ENCODE assay signal across 8 cellular contexts in genomic region chr16:75099738-75100615, GRCh38. TPM values are rescaled to one million over a fixed set of nuclear protein-coding genes. Genes with fewer than 3 reads are reported as not detected.
A peak's percentile ranks its signal among the peaks of the same experiment; 100 is the strongest.
DNase-seq lines count a peak whose midpoint lies in the region; ATAC-seq and TF ChIP-seq lines count a peak whose summit lies in the region.

No MANE protein-coding gene starts in this region.

- H4K5ac ChIP-seq in mesendoderm (ENCODE audit: low read length) = no peak overlapping the region

- no peak overlapping the region for H3K23ac ChIP-seq in mesendoderm (ENCODE audit: low read length)

- no peak for TF ChIP-seq CTCF in uterus (IDR thresholded peaks at IDR 0.05)

- TF ChIP-seq POLR2A in uterus (IDR thresholded peaks at IDR 0.05) = no peak

- no peak overlapping the region for H2BK15ac ChIP-seq in mesendoderm (replicated peaks; ENCODE audit: low read depth)

- no peaks in the 10 kb centered on the region for H3K79me2 ChIP-seq in mesendoderm (ENCODE audit: control insufficient read depth, insufficient read depth, low read length)

- intact Hi-C loops in uterus (cut with DNase I; ENCODE audit: low total_unique reads) = no loop called here

- H3K4me1 Mint-ChIP-seq in activated T-cell treated with anti-CD3 and anti-CD28 coated beads, Interleukin-2, amount 50 U/mL, for 72 hours (ENCODE audit: low read depth) = peaks cover 64% of the 10 kb centered on the region

- ATAC-seq in GM18907 (IDR thresholded peaks at IDR 0.05; ENCODE audit: unreplicated experiment) (peak; percentile 83), HG03159 (IDR thresholded peaks at IDR 0.05; ENCODE audit: unreplicated experiment) (peak; percentile 52), HG03565 (IDR thresholded peaks at IDR 0.05; ENCODE audit: unreplicated experiment) (no peak)
- ATAC-seq in activated T-cell treated with anti-CD3 and anti-CD28 coated beads, Interleukin-2, amount 50 U/mL, for 72 hours (replicated peaks in 1 of 2) = peak; percentile 49 to 65

- H3K36me3 Mint-ChIP-seq in activated T-cell treated with anti-CD3 and anti-CD28 coated beads, Interleukin-2, amount 50 U/mL, for 72 hours (ENCODE audit: insufficient read depth in 2 of 2) = peaks cover 7 to 9% of the 10 kb centered on the region in 2 donors

- no peak overlapping the region for H3K18ac ChIP-seq in mesendoderm (ENCODE audit: low read length)

- H3K27ac ChIP-seq in mesendoderm (ENCODE audit: low read depth, low read length) = no peak overlapping the region
- peak overlapping the region in 1 of 2 donors; percentile 19 for H3K27ac ChIP-seq in uterus

- WGBS in mesendoderm (ENCODE audit: extremely low coverage, insufficient coverage, low lambda C conversion rate) = no CpG with 5 or more reads among the region's 16 CpGs

- H3K56ac ChIP-seq in mesendoderm (ENCODE audit: low read length) = peak overlapping the region; percentile 44

- H3K9ac ChIP-seq in mesendoderm (ENCODE audit: low read length) = no peak overlapping the region

- H3K4me3 Mint-ChIP-seq in activated T-cell treated with anti-CD3 and anti-CD28 coated beads, Interleukin-2, amount 50 U/mL, for 72 hours = peak overlapping the region; percentile 68 to 76

- H3K4me1 ChIP-seq in mesendoderm (ENCODE audit: control insufficient read depth, low read depth, low read length) = peaks cover 8% of the 10 kb centered on the region
- peaks cover 1 to 13% of the 10 kb centered on the region in 2 donors for H3K4me1 ChIP-seq in uterus

- H2BK120ac ChIP-seq in mesendoderm (ENCODE audit: low read depth, low read length) = no peak overlapping the region

- no peaks in the 10 kb centered on the region for H3K9me3 ChIP-seq in uterus

- H3K27me3 ChIP-seq in mesendoderm (ENCODE audit: insufficient read depth, low read length, poor library complexity) (no peaks in the 10 kb centered on the region), uterus (no peaks in the 10 kb centered on the region)

- peaks cover 11% of the 10 kb centered on the region for H3K79me1 ChIP-seq in mesendoderm (ENCODE audit: low read length)

- peak; percentile 59 to 62 for DNase-seq in activated T-cell treated with anti-CD3 and anti-CD28 coated beads, Interleukin-2, amount 50 U/mL, for 72 hours
- DNase-seq in mesendoderm = peak; percentile 54
- no peak for DNase-seq in DMS153 treated with DMSO at 0.1 percent for 48 hours (lab: John Stamatoyannopoulos, UW; ENCODE audit: unreplicated experiment)
- DNase-seq in uterus = no peak
- DNase-seq in SHP77 treated with DMSO at 0.1 percent for 48 hours (lab: John Stamatoyannopoulos, UW) = no peak

- no peak overlapping the region for H2AK5ac ChIP-seq in mesendoderm (ENCODE audit: low read length)

- H3K4me3 ChIP-seq in mesendoderm (ENCODE audit: low read length) = no peak overlapping the region
- no peak overlapping the region for H3K4me3 ChIP-seq in uterus

- no peak overlapping the region for H4K8ac ChIP-seq in mesendoderm (ENCODE audit: low read depth, low read length)

- no peak overlapping the region for H2BK5ac ChIP-seq in mesendoderm (ENCODE audit: low read length)

- no peaks in the 10 kb centered on the region for H3K36me3 ChIP-seq in mesendoderm (ENCODE audit: control insufficient read depth, insufficient read depth, low read length)
- no peaks in the 10 kb centered on the region for H3K36me3 ChIP-seq in uterus

- H3K27me3 Mint-ChIP-seq in activated T-cell treated with anti-CD3 and anti-CD28 coated beads, Interleukin-2, amount 50 U/mL, for 72 hours (ENCODE audit: low read depth) = no peaks in the 10 kb centered on the region

- peak overlapping the region; percentile 61 for H3K27ac Mint-ChIP-seq in activated T-cell treated with anti-CD3 and anti-CD28 coated beads, Interleukin-2, amount 50 U/mL, for 72 hours

- H3K4ac ChIP-seq in mesendoderm (ENCODE audit: low read depth, low read length) = no peak overlapping the region

- no peaks in the 10 kb centered on the region for H3K9me3 Mint-ChIP-seq in activated T-cell treated with anti-CD3 and anti-CD28 coated beads, Interleukin-2, amount 50 U/mL, for 72 hours

- H3K4me2 ChIP-seq in mesendoderm (ENCODE audit: low read length) = no peak overlapping the region

RNA-seq across cellular contexts. Expression of gene LDHD, which starts 16.6 kb away (rescaled TPM):
- under 1 TPM; 0.35 to 0.43 TPM for total RNA-seq in activated T-cell treated with anti-CD3 and anti-CD28 coated beads, Interleukin-2, amount 50 U/mL, for 72 hours
- 0.32 TPM for polyA plus RNA-seq in mesendoderm (2013, experiment 1 of 2)
- 0.35 TPM for polyA plus RNA-seq in mesendoderm (2013, experiment 2 of 2)
- 1 to 10 TPM; 1.3 to 5.7 (median 3.3) TPM for total RNA-seq in uterus

RNA-seq across cellular contexts. Expression of gene ZFP1, which starts 48.3 kb away (rescaled TPM):
- 10 to 100 TPM; 20.8 to 20.9 TPM for total RNA-seq in activated T-cell treated with anti-CD3 and anti-CD28 coated beads, Interleukin-2, amount 50 U/mL, for 72 hours
- polyA plus RNA-seq in mesendoderm (2013, experiment 1 of 2) = 5.9 TPM
- 5.5 TPM for polyA plus RNA-seq in mesendoderm (2013, experiment 2 of 2)
- total RNA-seq in uterus = 10 to 100 TPM in 3 of 4 donors, 1 to 10 TPM in 1; 5.9 to 39.7 (median 16.2) TPM

Comparison
In these comparisons a context has a peak if more than half of its experiments do, and no peak if none do; other contexts are left out.
1. DNase-seq: peak in activated T-cell treated with anti-CD3 and anti-CD28 coated beads, Interleukin-2, amount 50 U/mL, for 72 hours (2 of 2) and mesendoderm (single experiment); none in DMS153 treated with DMSO at 0.1 percent for 48 hours (single experiment), uterus (0 of 2) and SHP77 treated with DMSO at 0.1 percent for 48 hours (single experiment).